Comparison of ENCODE assay signal across 1 cellular context in the genomic region with DNA sequence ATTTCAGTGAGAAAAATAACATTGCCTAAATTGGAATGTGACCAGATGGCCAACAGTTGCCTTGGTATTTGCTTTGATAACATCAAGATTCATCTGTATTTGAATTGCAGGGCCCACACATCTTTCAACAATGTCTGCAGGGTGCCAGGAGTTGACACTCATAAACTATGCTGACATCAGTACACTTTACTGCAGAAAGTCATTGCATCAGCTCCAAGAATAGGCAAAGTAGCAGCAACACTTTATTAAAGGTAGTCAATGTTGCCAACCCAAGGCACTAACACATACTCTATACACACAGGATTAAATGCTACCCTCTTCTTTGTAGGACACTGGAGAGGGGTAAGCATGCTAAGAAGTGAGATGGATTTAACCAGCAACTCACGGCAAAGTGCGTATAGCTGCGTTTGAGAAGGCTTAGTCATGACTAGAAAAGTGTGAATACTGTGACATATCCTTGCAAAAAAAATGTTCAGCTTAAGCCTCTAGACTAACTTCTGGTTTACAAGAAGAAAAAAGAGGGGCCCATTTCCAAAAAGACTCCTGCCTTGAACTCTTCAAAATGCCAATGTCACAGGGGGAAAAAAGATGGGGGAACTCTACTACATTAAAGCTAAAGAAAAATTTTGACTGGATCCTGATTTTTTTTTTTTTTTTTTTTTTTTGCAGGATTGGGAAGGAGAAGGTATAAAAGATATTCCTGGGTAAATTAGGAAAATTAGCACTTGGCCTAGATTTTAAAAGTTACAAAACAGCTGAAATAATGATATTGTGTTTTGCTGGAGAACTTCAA.
A peak's percentile ranks its signal among the peaks of the same experiment; 100 is the strongest.
TF ChIP-seq lines count a peak whose summit lies in the region.

No MANE protein-coding gene starts in this region.

TF ChIP-seq in HEK293, 187 proteins besides CTCF, POLR2A, EP300 and RAD21 (continued from another document and continues in another):
- TF ChIP-seq ZBTB11 (tag by site-specific recombination; conservative IDR thresholded peaks at IDR 0.05; ENCODE audit: low read depth) (0 out of 2 replicates have a peak, but pooled peaks have one; percentile 34), TRIM28 (IDR thresholded peaks at IDR 0.05; ENCODE audit: borderline replicate concordance, low read length) (peak; percentile 97), ZNF146 (tag by site-specific recombination; IDR thresholded peaks at IDR 0.05) (0 out of 2 replicates have a peak, but pooled peaks have one; percentile 30), ZNF112 (tag by site-specific recombination; IDR thresholded peaks at IDR 0.05) (no peak), ZNF350 (tag by site-specific recombination; IDR thresholded peaks at IDR 0.05) (no peak), ZNF280C (tag by site-specific recombination; IDR thresholded peaks at IDR 0.05) (no peak), ZNF394 (tag by site-specific recombination; IDR thresholded peaks at IDR 0.05; ENCODE audit: borderline replicate concordance) (peak; percentile 68; the same call in 1 of the 2 replicates), ZSCAN4 (tag by site-specific recombination; IDR thresholded peaks at IDR 0.05) (peak; percentile 70), RBAK (tag by site-specific recombination; IDR thresholded peaks at IDR 0.05) (no peak), ZNF701 (tag by site-specific recombination; IDR thresholded peaks at IDR 0.05) (no peak), ZNF629 (tag by site-specific recombination; IDR thresholded peaks at IDR 0.05) (peak; percentile 95), ZNF248 (tag by site-specific recombination; IDR thresholded peaks at IDR 0.05) (no peak), ZNF175 (tag by site-specific recombination; IDR thresholded peaks at IDR 0.05) (no peak), SCRT2 (tag by site-specific recombination; IDR thresholded peaks at IDR 0.05) (peak; percentile 97), ZNF2 (tag by site-specific recombination; IDR thresholded peaks at IDR 0.05) (peak; percentile 92), BCL11B (tag by site-specific recombination; IDR thresholded peaks at IDR 0.05; ENCODE audit: low read depth) (no peak; the same call in 1 of the 2 replicates), REPIN1 (tag by site-specific recombination; IDR thresholded peaks at IDR 0.05; ENCODE audit: low read depth) (no peak), ZNF354C (tag by site-specific recombination; IDR thresholded peaks at IDR 0.05; ENCODE audit: borderline replicate concordance, low read depth) (no peak), IKZF3 (tag by site-specific recombination; IDR thresholded peaks at IDR 0.05) (peak; percentile 94), ZBTB7A (tag by site-specific recombination; IDR thresholded peaks at IDR 0.05; ENCODE audit: low read depth) (no peak), ZSCAN16 (tag by site-specific recombination; IDR thresholded peaks at IDR 0.05) (0 out of 2 replicates have a peak, but pooled peaks have one; percentile 49), ZBTB17 (tag by site-specific recombination; IDR thresholded peaks at IDR 0.05) (peak; percentile 95), ZNF391 (tag by site-specific recombination; IDR thresholded peaks at IDR 0.05; ENCODE audit: borderline replicate concordance, low read depth) (no peak; the same call in 1 of the 2 replicates), HOXD13 (CRISPR knock-in tag; IDR thresholded peaks at IDR 0.05; ENCODE audit: borderline replicate concordance) (peak; percentile 61; the same call in 1 of the 2 replicates), PRDM4 (tag by site-specific recombination; IDR thresholded peaks at IDR 0.05) (peak; percentile 90), ZNF513 (tag by site-specific recombination; IDR thresholded peaks at IDR 0.05) (peak; percentile 40; the same call in 1 of the 2 replicates), BCL11A (tag by site-specific recombination; IDR thresholded peaks at IDR 0.05; ENCODE audit: low read depth) (no peak), ZNF747 (tag by site-specific recombination; IDR thresholded peaks at IDR 0.05) (no peak), ZNF623 (tag by site-specific recombination; IDR thresholded peaks at IDR 0.05) (no peak; the same call in 1 of the 2 replicates), ZNF558 (tag by site-specific recombination; IDR thresholded peaks at IDR 0.05) (peak; percentile 94), ZNF239 (tag by site-specific recombination; IDR thresholded peaks at IDR 0.05) (no peak), KLF16 (tag by site-specific recombination; IDR thresholded peaks at IDR 0.05) (0 out of 2 replicates have a peak, but pooled peaks have one; percentile 74), ZNF639 (tag by site-specific recombination; IDR thresholded peaks at IDR 0.05) (peak; percentile 91; the same call in 1 of the 2 replicates), ZNF223 (tag by site-specific recombination; IDR thresholded peaks at IDR 0.05) (no peak), EGR2 (tag by site-specific recombination; IDR thresholded peaks at IDR 0.05; ENCODE audit: low read depth) (peak; percentile 41; the same call in 1 of the 2 replicates), ZNF19 (tag by site-specific recombination; IDR thresholded peaks at IDR 0.05; ENCODE audit: low read depth) (peak; percentile 83), ZNF140 (tag by site-specific recombination; IDR thresholded peaks at IDR 0.05) (no peak), ZNF704 (tag by site-specific recombination; IDR thresholded peaks at IDR 0.05) (no peak), GLI4 (tag by site-specific recombination; IDR thresholded peaks at IDR 0.05) (no peak), ZNF23 (tag by site-specific recombination; IDR thresholded peaks at IDR 0.05; ENCODE audit: borderline replicate concordance) (no peak)
- TF ChIP-seq, protein P1, sequence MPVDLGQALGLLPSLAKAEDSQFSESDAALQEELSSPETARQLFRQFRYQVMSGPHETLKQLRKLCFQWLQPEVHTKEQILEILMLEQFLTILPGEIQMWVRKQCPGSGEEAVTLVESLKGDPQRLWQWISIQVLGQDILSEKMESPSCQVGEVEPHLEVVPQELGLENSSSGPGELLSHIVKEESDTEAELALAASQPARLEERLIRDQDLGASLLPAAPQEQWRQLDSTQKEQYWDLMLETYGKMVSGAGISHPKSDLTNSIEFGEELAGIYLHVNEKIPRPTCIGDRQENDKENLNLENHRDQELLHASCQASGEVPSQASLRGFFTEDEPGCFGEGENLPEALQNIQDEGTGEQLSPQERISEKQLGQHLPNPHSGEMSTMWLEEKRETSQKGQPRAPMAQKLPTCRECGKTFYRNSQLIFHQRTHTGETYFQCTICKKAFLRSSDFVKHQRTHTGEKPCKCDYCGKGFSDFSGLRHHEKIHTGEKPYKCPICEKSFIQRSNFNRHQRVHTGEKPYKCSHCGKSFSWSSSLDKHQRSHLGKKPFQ (tag by site-specific recombination; IDR thresholded peaks at IDR 0.05) = peak; percentile 96
- TF ChIP-seq, protein P2, sequence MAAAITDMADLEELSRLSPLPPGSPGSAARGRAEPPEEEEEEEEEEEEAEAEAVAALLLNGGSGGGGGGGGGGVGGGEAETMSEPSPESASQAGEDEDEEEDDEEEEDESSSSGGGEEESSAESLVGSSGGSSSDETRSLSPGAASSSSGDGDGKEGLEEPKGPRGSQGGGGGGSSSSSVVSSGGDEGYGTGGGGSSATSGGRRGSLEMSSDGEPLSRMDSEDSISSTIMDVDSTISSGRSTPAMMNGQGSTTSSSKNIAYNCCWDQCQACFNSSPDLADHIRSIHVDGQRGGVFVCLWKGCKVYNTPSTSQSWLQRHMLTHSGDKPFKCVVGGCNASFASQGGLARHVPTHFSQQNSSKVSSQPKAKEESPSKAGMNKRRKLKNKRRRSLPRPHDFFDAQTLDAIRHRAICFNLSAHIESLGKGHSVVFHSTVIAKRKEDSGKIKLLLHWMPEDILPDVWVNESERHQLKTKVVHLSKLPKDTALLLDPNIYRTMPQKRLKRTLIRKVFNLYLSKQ (tag by site-specific recombination; IDR thresholded peaks at IDR 0.05; ENCODE audit: borderline replicate concordance) = no peak
